1 cellular context compared by ENCODE assay signal in the genomic region with DNA sequence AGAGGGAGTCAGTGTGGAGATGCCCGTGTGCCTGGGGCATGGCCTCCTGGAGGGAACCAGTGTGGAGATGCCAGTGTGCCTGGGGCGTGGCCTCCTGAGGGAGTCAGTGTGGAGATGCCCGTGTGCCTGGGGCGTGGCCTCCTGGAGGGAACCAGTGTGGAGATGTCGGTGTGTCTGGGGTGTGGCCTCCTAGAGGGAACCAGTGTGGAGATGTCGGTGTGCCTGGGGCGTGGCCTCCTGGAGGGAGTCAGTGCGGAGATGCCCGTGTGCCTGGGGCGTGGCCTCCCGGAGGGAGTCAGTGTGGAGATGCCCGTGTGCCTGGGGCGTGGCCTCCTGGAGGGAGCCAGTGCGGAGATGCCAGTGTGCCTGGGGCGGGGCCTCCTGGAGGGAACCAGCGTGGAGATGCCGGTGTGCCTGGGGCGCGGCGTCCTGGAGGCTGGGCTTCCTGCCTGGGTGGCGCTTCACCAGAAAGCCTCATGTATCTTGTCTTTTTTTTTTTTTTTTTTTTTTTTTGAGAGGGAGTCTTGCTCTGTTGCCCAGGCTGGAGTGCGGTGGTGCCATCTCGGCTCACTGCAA. TPM values are rescaled to one million over a fixed set of nuclear protein-coding genes. Genes with fewer than 3 reads are reported as not detected.
"Had no signal": no experiment of that assay in that cellular context is flagged by ENCODE, and none has a peak within 500 bp of the region (broad histone marks: within the 10 kb centered on the region; RNA-seq: fewer than 3 reads in every experiment).

No MANE protein-coding gene starts in this region.

RNA-seq across cellular contexts. Expression of gene GRTP1, which starts 48.9 kb away (rescaled TPM):
- polyA plus RNA-seq: endothelial cell of umbilical vein had no signal
